In genomic region chr1:26468911-26469310, GRCh38 we compare ENCODE assay signal across 17 cellular contexts. TPM values are rescaled to one million over a fixed set of nuclear protein-coding genes. Genes with fewer than 3 reads are reported as not detected.
DNase-seq lines count a peak whose midpoint lies in the region; ATAC-seq and TF ChIP-seq lines count a peak whose summit lies in the region.
"Had no signal": no experiment of that assay in that cellular context is flagged by ENCODE, and none has a peak within 500 bp of the region (broad histone marks: within the 10 kb centered on the region; RNA-seq: fewer than 3 reads in every experiment).

No MANE protein-coding gene starts in this region.

- H3K4me3 Mint-ChIP-seq in endothelial cell (ENCODE audit: unreplicated experiment), result peak overlapping the region; percentile 42
- H3K4me3 Mint-ChIP-seq: activated CD4-positive, alpha-beta T cell treated with anti-CD3 and anti-CD28 coated beads for 36 hours; activated T-helper 1 cell treated with anti-CD3 and anti-CD28 coated beads, Interleukin-12 subunit alpha, Interleukin-12 subunit beta, Interleukin-2, Interleukin-4 antibody, amounts not matched to agents 30 ng/mL and 10 ng/mL and 1 ng/mL, durations not matched to agents 14 hours and 24 hours and 36 hours had no signal

- H3K27me3 Mint-ChIP-seq in endothelial cell (ENCODE audit: unreplicated experiment), result peaks cover 21% of the 10 kb centered on the region
- H3K27me3 Mint-ChIP-seq: activated CD4-positive, alpha-beta T cell treated with anti-CD3 and anti-CD28 coated beads for 36 hours had no signal

- H3K9me3 Mint-ChIP-seq in endothelial cell (ENCODE audit: unreplicated experiment), result no peaks in the 10 kb centered on the region
- H3K9me3 Mint-ChIP-seq: activated T-helper 1 cell treated with anti-CD3 and anti-CD28 coated beads, Interleukin-12 subunit alpha, Interleukin-12 subunit beta, Interleukin-2, Interleukin-4 antibody, amounts not matched to agents 30 ng/mL and 10 ng/mL and 1 ng/mL, durations not matched to agents 14 hours and 24 hours and 36 hours had no signal

- no peak for TF ChIP-seq CTCF in endothelial cell (IDR thresholded peaks at IDR 0.05; ENCODE audit: unreplicated experiment)
- TF ChIP-seq CTCF in neutrophil (IDR thresholded peaks at IDR 0.05), result no peak

- peak overlapping the region; percentile 98 for H3K27ac ChIP-seq in neutrophil
- H3K27ac ChIP-seq: brain microvascular endothelial cell, upper lobe of left lung had no signal

- H3K27ac Mint-ChIP-seq in endothelial cell (ENCODE audit: unreplicated experiment), result no peak overlapping the region
- H3K27ac Mint-ChIP-seq: activated CD4-positive, alpha-beta T cell treated with anti-CD3 and anti-CD28 coated beads for 36 hours; activated T-helper 1 cell treated with anti-CD3 and anti-CD28 coated beads, Interleukin-12 subunit alpha, Interleukin-12 subunit beta, Interleukin-2, Interleukin-4 antibody, amounts not matched to agents 30 ng/mL and 10 ng/mL and 1 ng/mL, durations not matched to agents 14 hours and 24 hours and 36 hours had no signal

- ATAC-seq in HG03159 (IDR thresholded peaks at IDR 0.05; ENCODE audit: unreplicated experiment), result no peak
- no peak for ATAC-seq in GM19324 (IDR thresholded peaks at IDR 0.05; ENCODE audit: low FRiP score, unreplicated experiment)
- ATAC-seq in HG02798 (IDR thresholded peaks at IDR 0.05; ENCODE audit: poor library complexity, unreplicated experiment), result no peak
- ATAC-seq: activated CD4-positive, alpha-beta T cell treated with anti-CD3 and anti-CD28 coated beads for 36 hours had no signal

- H3K27me3 ChIP-seq in neutrophil, result no peaks in the 10 kb centered on the region
- H3K27me3 ChIP-seq: brain microvascular endothelial cell, upper lobe of left lung had no signal

- H3K4me1 Mint-ChIP-seq in endothelial cell (ENCODE audit: unreplicated experiment), result peaks cover 22% of the 10 kb centered on the region

- no peak overlapping the region for H3K4me3 ChIP-seq in neutrophil (ENCODE audit: low read depth in 1 of 2, low read length in 1 of 2)
- H3K4me3 ChIP-seq: upper lobe of left lung had no signal

- no peaks in the 10 kb centered on the region for H3K9me3 ChIP-seq in neutrophil
- H3K9me3 ChIP-seq: Caco-2, upper lobe of left lung had no signal

- peaks cover 23% of the 10 kb centered on the region for H3K36me3 Mint-ChIP-seq in endothelial cell (ENCODE audit: low read depth, unreplicated experiment)

- peaks cover 41% of the 10 kb centered on the region for H3K36me3 ChIP-seq in neutrophil

- DNase-seq in NCI-H146 (lab: John Stamatoyannopoulos, UW) (peak; percentile 48), NCI-H146 treated with DMSO at 0.1 percent for 48 hours (lab: John Stamatoyannopoulos, UW; ENCODE audit: unreplicated experiment) (no peak), NCI-H1694 (lab: John Stamatoyannopoulos, UW) (peak; percentile 59), endothelial cell (ENCODE audit: low spot score) (no peak)
- DNase-seq: activated CD4-positive, alpha-beta T cell treated with anti-CD3 and anti-CD28 coated beads for 36 hours; brain microvascular endothelial cell; Caco-2; mesendoderm; NCI-H187 treated with DMSO at 0.1 percent for 48 hours; OCI-M1 had no signal

- H3K4me1 ChIP-seq in neutrophil (ENCODE audit: control insufficient read depth in 1 of 2, insufficient read depth in 1 of 2, low read depth in 1 of 2, low read length in 1 of 2), result peaks cover 42 to 47% of the 10 kb centered on the region in 2 experiments

RNA-seq across cellular contexts. Expression of gene HMGN2, which starts 3.3 kb away (rescaled TPM):
- total RNA-seq in endothelial cell (ENCODE audit: unreplicated experiment), result 171 TPM

RNA-seq across cellular contexts. Expression of gene DHDDS, which starts 36.8 kb away (rescaled TPM):
- total RNA-seq in endothelial cell (ENCODE audit: unreplicated experiment), result 63.5 TPM

RNA-seq across cellular contexts. Expression of gene LIN28A, which starts 58.3 kb away (rescaled TPM):
- 107 TPM for total RNA-seq in endothelial cell (ENCODE audit: unreplicated experiment)
- total RNA-seq: activated CD4-positive, alpha-beta T cell treated with anti-CD3 and anti-CD28 coated beads for 36 hours; activated T-helper 1 cell treated with anti-CD3 and anti-CD28 coated beads, Interleukin-12 subunit alpha, Interleukin-12 subunit beta, Interleukin-2, Interleukin-4 antibody, amounts not matched to agents 30 ng/mL and 10 ng/mL and 1 ng/mL, durations not matched to agents 14 hours and 24 hours and 36 hours; osteocyte had no signal

Comparison
In these comparisons a context has a peak if more than half of its experiments do, and no peak if none do; other contexts are left out.
1. DNase-seq: peak in NCI-H146 (single experiment) and NCI-H1694 (single experiment); none in NCI-H146 treated with DMSO at 0.1 percent for 48 hours (single experiment) and endothelial cell (single experiment).